8 cellular contexts compared by ENCODE assay signal in genomic region chr10:12181065-12181775, GRCh38. TPM values are rescaled to one million over a fixed set of nuclear protein-coding genes. Genes with fewer than 3 reads are reported as not detected.
DNase-seq lines count a peak whose midpoint lies in the region; ATAC-seq and TF ChIP-seq lines count a peak whose summit lies in the region.

No MANE protein-coding gene starts in this region.

- H2AFZ ChIP-seq in mammary epithelial cell (ENCODE audit: low read depth, low read length) (no peak overlapping the region), PC-9 (no peak overlapping the region)

- H3K9me2 ChIP-seq in PC-9 (ENCODE audit: insufficient read depth): no peaks in the 10 kb centered on the region

- CTCF ChIA-PET in mammary epithelial cell (lab: Charles Lee; ENCODE audit: low non-redundant PET): interaction anchor here (0.5 kb wide), 1 partner anchor 190 kb away, joined by 3 read pairs; no protein-coding TSS in a partner anchor
- CTCF ChIA-PET in PC-9 (lab: Charles Lee): no interaction called here

- 95% methylated on average over 13 of the region's 13 CpGs for WGBS in mammary epithelial cell (ENCODE audit: low coverage, missing lambda C conversion rate)

- peaks cover 0 to 6% (median 0%) of the 10 kb centered on the region in 4 donors for H3K4me1 ChIP-seq in Peyer's patch
- H3K4me1 ChIP-seq in mammary epithelial cell (ENCODE audit: insufficient read depth, low read length): peaks cover 3% of the 10 kb centered on the region
- H3K4me1 ChIP-seq in PC-9 (replicated peaks; ENCODE audit: insufficient read depth): no peaks in the 10 kb centered on the region

- no peak overlapping the region for H3K9ac ChIP-seq in mammary epithelial cell (ENCODE audit: insufficient read depth, low read length)

- no peaks in the 10 kb centered on the region for H3F3A ChIP-seq in PC-9 (ENCODE audit: insufficient read depth, low read depth)

- peak overlapping the region in 3 of 4 donors; percentile 9 to 47 (median 28) for H3K27ac ChIP-seq in Peyer's patch
- no peak overlapping the region for H3K27ac ChIP-seq in mammary epithelial cell (ENCODE audit: insufficient read depth, low read depth, low read length)
- no peak overlapping the region for H3K27ac ChIP-seq in PC-9

- H3K4me2 ChIP-seq in mammary epithelial cell (ENCODE audit: insufficient read depth, low read depth, low read length) (no peak overlapping the region), PC-9 (no peak overlapping the region)

- peak overlapping the region; percentile 87 for H3K27ac Mint-ChIP-seq in activated T-helper 17 cell treated with anti-CD3 and anti-CD28 coated beads, Interleukin-2, amount 50 U/mL, for 72 hours

- peak in 2 of 3 donors; percentile 35 to 75 for DNase-seq in Peyer's patch
- DNase-seq in stimulated activated CD4-positive, alpha-beta T cell treated with anti-CD3 and anti-CD28 coated beads, Interleukin-12 subunit alpha, Interleukin-12 subunit beta, amount 100 ng/mL, for 48 hours (ENCODE audit: low read depth in 2 of 3, low spot score in 1 of 3): peak; percentile 44 to 53 (median 50)
- DNase-seq in mammary epithelial cell: no peak
- DNase-seq in PC-9: no peak

- no peak overlapping the region for H3K4me3 ChIP-seq in Peyer's patch
- H3K4me3 ChIP-seq in mammary epithelial cell (replicated peaks in 1 of 3; ENCODE audit: insufficient read depth in 1 of 3, low read depth in 2 of 3, low read length in 3 of 3): no peak overlapping the region
- no peak overlapping the region for H3K4me3 ChIP-seq in PC-9

- intact Hi-C loops in mammary epithelial cell (cut with micrococcal nuclease): no loop called here
- intact Hi-C loops in PC-9 (cut with micrococcal nuclease; ENCODE audit: unreplicated experiment): no loop called here

- in situ Hi-C loops in mammary epithelial cell (cut with MboI; ENCODE audit: low sequenced_read_pairs in 2 of 2): no loop called here

- peaks cover 88% of the 10 kb centered on the region for H3K36me3 Mint-ChIP-seq in activated T-helper 17 cell treated with anti-CD3 and anti-CD28 coated beads, Interleukin-2, amount 50 U/mL, for 72 hours (ENCODE audit: low read depth)

- H3K9me3 ChIP-seq in Peyer's patch (no peaks in the 10 kb centered on the region), mammary epithelial cell (replicated peaks; ENCODE audit: insufficient read depth, low read length) (no peaks in the 10 kb centered on the region), PC-9 (ENCODE audit: insufficient read depth, low read depth) (no peaks in the 10 kb centered on the region)

- no peaks in the 10 kb centered on the region for H3K9me3 Mint-ChIP-seq in activated T-helper 17 cell treated with anti-CD3 and anti-CD28 coated beads, Interleukin-2, amount 50 U/mL, for 72 hours

- POLR2A ChIA-PET in PC-9 (lab: Charles Lee; ENCODE audit: unreplicated experiment): interaction anchor here (0.6 kb wide), 1 partner anchor 154 kb away, joined by 8 read pairs; no protein-coding TSS in a partner anchor

- H3K27me3 ChIP-seq in Peyer's patch (no peaks in the 10 kb centered on the region), mammary epithelial cell (ENCODE audit: insufficient read depth, low read length) (no peaks in the 10 kb centered on the region), PC-9 (ENCODE audit: insufficient read depth, low read depth) (no peaks in the 10 kb centered on the region)

- H3K36me3 ChIP-seq in Peyer's patch (peaks cover 0 to 64% (median 0%) of the 10 kb centered on the region in 3 donors), mammary epithelial cell (ENCODE audit: insufficient read depth, low read length) (peaks cover 19% of the 10 kb centered on the region), PC-9 (ENCODE audit: low read depth) (no peaks in the 10 kb centered on the region)

- H3K79me2 ChIP-seq in mammary epithelial cell (ENCODE audit: insufficient read depth, low read length) (peaks cover 10% of the 10 kb centered on the region), PC-9 (ENCODE audit: low read depth) (no peaks in the 10 kb centered on the region)

- H3K27me3 Mint-ChIP-seq in activated T-helper 17 cell treated with anti-CD3 and anti-CD28 coated beads, Interleukin-2, amount 50 U/mL, for 72 hours: no peaks in the 10 kb centered on the region

- peak overlapping the region; percentile 60 for H3K4me3 Mint-ChIP-seq in activated T-helper 17 cell treated with anti-CD3 and anti-CD28 coated beads, Interleukin-2, amount 50 U/mL, for 72 hours

- dilution Hi-C loops in mammary epithelial cell (cut with HindIII; ENCODE audit: low sequenced_read_pairs): no loop called here

- TF ChIP-seq CTCF in Peyer's patch (IDR thresholded peaks at IDR 0.05) (no peak), mammary epithelial cell (conservative IDR thresholded peaks at IDR 0.05 in 1 of 2, IDR thresholded peaks at IDR 0.05 in 1 of 2; ENCODE audit: extremely low read depth in 1 of 2, insufficient read depth in 1 of 2, low read depth in 1 of 2, low read length in 2 of 2) (no peak), PC-9 (conservative IDR thresholded peaks at IDR 0.05) (no peak)

- BruUV-seq in mammary epithelial cell (replicated peaks; lab: Mats Ljungman, UMichigan) (no TSS peak), PC-9 (replicated peaks; lab: Mats Ljungman, UMichigan) (no TSS peak)

- no peak for TF ChIP-seq POLR2A in Peyer's patch (IDR thresholded peaks at IDR 0.05)

- ATAC-seq in GM18870 (IDR thresholded peaks at IDR 0.05; ENCODE audit: unreplicated experiment) (peak; percentile 52), HG02973 (IDR thresholded peaks at IDR 0.05; ENCODE audit: unreplicated experiment) (no peak), HG03439 (IDR thresholded peaks at IDR 0.05; ENCODE audit: unreplicated experiment) (no peak)
- peak; percentile 99 for ATAC-seq in activated T-helper 17 cell treated with anti-CD3 and anti-CD28 coated beads, Interleukin-2, amount 50 U/mL, for 72 hours (replicated peaks)

- H3K4me1 Mint-ChIP-seq in activated T-helper 17 cell treated with anti-CD3 and anti-CD28 coated beads, Interleukin-2, amount 50 U/mL, for 72 hours: peaks cover 17% of the 10 kb centered on the region

- H4K20me1 ChIP-seq in mammary epithelial cell (ENCODE audit: insufficient read depth, low read length) (no peaks in the 10 kb centered on the region), PC-9 (ENCODE audit: insufficient read depth) (no peaks in the 10 kb centered on the region)

RNA-seq across cellular contexts. Expression of gene NUDT5, which starts 14.5 kb away (rescaled TPM):
- total RNA-seq in Peyer's patch (10 to 100 TPM; 24.0 to 51.1 (median 45.8) TPM), mammary epithelial cell (10 to 100 TPM; 46.3 to 78.9 TPM), PC-9 (2021) (82.0 and 82.6 TPM in 2 replicates)
- 100 to 1,000 TPM in 1 of 2 donors, 10 to 100 TPM in 1; 99.1 to 139 TPM for total RNA-seq in activated T-helper 17 cell treated with anti-CD3 and anti-CD28 coated beads, Interleukin-2, amount 50 U/mL, for 72 hours
- 105 TPM for polyA plus RNA-seq in mammary epithelial cell
- polyA minus RNA-seq in mammary epithelial cell: 51.5 TPM

RNA-seq across cellular contexts. Expression of gene CDC123, which starts 14.8 kb away (rescaled TPM):
- total RNA-seq in Peyer's patch: 10 to 100 TPM; 52.0 to 77.4 (median 62.0) TPM
- total RNA-seq in activated T-helper 17 cell treated with anti-CD3 and anti-CD28 coated beads, Interleukin-2, amount 50 U/mL, for 72 hours: 100 to 1,000 TPM in 1 of 2 donors, 10 to 100 TPM in 1; 93.8 to 202 TPM
- 10 to 100 TPM; 73.5 to 97.0 TPM for total RNA-seq in mammary epithelial cell
- 189 TPM for polyA plus RNA-seq in mammary epithelial cell
- 525 TPM for polyA minus RNA-seq in mammary epithelial cell
- total RNA-seq in PC-9 (2021): 83.5 and 86.0 TPM in 2 replicates

RNA-seq across cellular contexts. Expression of gene SEC61A2, which starts 51.7 kb away (rescaled TPM):
- total RNA-seq in Peyer's patch: 1 to 10 TPM; 1.4 to 8.3 (median 5.2) TPM
- total RNA-seq in activated T-helper 17 cell treated with anti-CD3 and anti-CD28 coated beads, Interleukin-2, amount 50 U/mL, for 72 hours: 10 to 100 TPM; 16.0 to 22.3 TPM
- total RNA-seq in mammary epithelial cell: 10 to 100 TPM; 10.7 to 15.6 TPM
- 7.5 TPM for polyA plus RNA-seq in mammary epithelial cell
- polyA minus RNA-seq in mammary epithelial cell: not detected
- total RNA-seq in PC-9 (2021): 4.9 and 6.8 TPM in 2 replicates

Comparison
In these comparisons a context has a peak if more than half of its experiments do, and no peak if none do; other contexts are left out.
1. ATAC-seq: peak in GM18870 (single experiment) and activated T-helper 17 cell treated with anti-CD3 and anti-CD28 coated beads, Interleukin-2, amount 50 U/mL, for 72 hours (single experiment); none in HG02973 (single experiment) and HG03439 (single experiment).
2. DNase-seq: peak in Peyer's patch (2 of 3) and stimulated activated CD4-positive, alpha-beta T cell treated with anti-CD3 and anti-CD28 coated beads, Interleukin-12 subunit alpha, Interleukin-12 subunit beta, amount 100 ng/mL, for 48 hours (3 of 3); none in mammary epithelial cell (single experiment) and PC-9 (0 of 2).
3. H3K27ac ChIP-seq: peak in Peyer's patch (3 of 4); none in mammary epithelial cell (single experiment) and PC-9 (single experiment).